In the genomic region with DNA sequence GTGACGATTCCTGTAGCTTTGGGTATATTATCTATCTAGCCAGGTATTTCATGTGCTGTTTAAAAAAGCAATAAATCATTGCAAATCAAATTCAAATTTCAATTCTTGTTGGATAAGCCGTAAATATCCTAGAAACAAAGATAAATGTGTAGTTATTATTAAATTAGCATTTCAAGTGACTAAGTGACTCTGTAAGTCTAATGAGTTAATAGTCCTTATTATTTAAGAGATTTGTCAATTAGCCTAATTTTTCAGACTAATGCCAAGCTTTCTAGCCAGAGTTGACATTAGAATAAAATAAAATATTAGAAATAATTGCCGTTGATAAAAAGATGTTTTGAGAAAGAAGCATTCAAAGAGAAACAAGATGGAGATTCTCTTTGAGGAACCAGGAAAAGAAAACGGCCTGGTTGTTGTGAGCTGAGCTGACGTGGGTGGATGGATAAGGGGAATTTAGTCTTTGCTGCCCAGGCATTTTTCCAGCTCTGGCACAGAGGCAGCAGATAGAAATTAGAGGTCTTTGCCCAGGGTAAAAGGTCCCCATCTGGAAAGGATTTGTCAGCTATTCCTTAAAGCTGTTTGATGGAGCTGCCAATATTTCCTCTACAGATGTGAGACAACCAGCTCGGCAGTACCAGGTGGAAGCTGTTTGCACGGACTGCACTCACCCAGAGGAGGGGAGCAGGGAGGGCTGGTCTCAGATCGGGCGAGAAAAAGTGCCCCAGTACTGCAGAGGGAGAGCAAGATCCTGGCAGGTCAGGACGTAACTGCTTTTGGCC, we compare ENCODE assay signal across 13 cellular contexts.
DNase-seq lines count a peak whose midpoint lies in the region; ATAC-seq and TF ChIP-seq lines count a peak whose summit lies in the region.
"Had no signal": no experiment of that assay in that cellular context is flagged by ENCODE, and none has a peak within 500 bp of the region (broad histone marks: within the 10 kb centered on the region; RNA-seq: fewer than 3 reads in every experiment).

No MANE protein-coding gene starts in this region.

- H4K20me1 ChIP-seq in IMR-90 (ENCODE audit: insufficient read depth, low read length) = no peaks in the 10 kb centered on the region
- no peaks in the 10 kb centered on the region for H4K20me1 ChIP-seq in mammary epithelial cell (ENCODE audit: insufficient read depth, low read length)
- no peaks in the 10 kb centered on the region for H4K20me1 ChIP-seq in hepatocyte (ENCODE audit: insufficient read depth, poor library complexity, severe bottlenecking)

- H3K4me3 ChIP-seq in IMR-90 (ENCODE audit: insufficient read depth, low read depth, low read length) = no peak overlapping the region
- no peak overlapping the region for H3K4me3 ChIP-seq in mammary epithelial cell (replicated peaks in 1 of 3; ENCODE audit: insufficient read depth in 1 of 3, low read depth in 2 of 3, low read length in 3 of 3)
- H3K4me3 ChIP-seq in hepatocyte = no peak overlapping the region
- H3K4me3 ChIP-seq in spleen = no peak overlapping the region

- H3K4me1 ChIP-seq in IMR-90 (ENCODE audit: control insufficient read depth, insufficient read depth, low read length) (peaks cover 4% of the 10 kb centered on the region; the same call in 1 of the 2 replicates), mammary epithelial cell (ENCODE audit: insufficient read depth, low read length) (peaks cover 2% of the 10 kb centered on the region), hepatocyte (ENCODE audit: insufficient read depth) (peaks cover 9% of the 10 kb centered on the region), spleen (no peaks in the 10 kb centered on the region)

- no peaks in the 10 kb centered on the region for H3K9me1 ChIP-seq in IMR-90 (ENCODE audit: insufficient read depth, low read length)

- ATAC-seq in IMR-90 (ENCODE audit: low read depth) (no peak), GM18907 (IDR thresholded peaks at IDR 0.05; ENCODE audit: unreplicated experiment) (no peak)

- TF ChIP-seq CTCF in IMR-90 (conservative IDR thresholded peaks at IDR 0.05; ENCODE audit: low read depth, low read length) = no peak
- TF ChIP-seq CTCF in mammary epithelial cell (conservative IDR thresholded peaks at IDR 0.05 in 1 of 2, IDR thresholded peaks at IDR 0.05 in 1 of 2; ENCODE audit: extremely low read depth in 1 of 2, insufficient read depth in 1 of 2, low read depth in 1 of 2, low read length in 2 of 2) = no peak
- TF ChIP-seq CTCF in hepatocyte (IDR thresholded peaks at IDR 0.05; ENCODE audit: poor library complexity) = no peak
- no peak for TF ChIP-seq CTCF in spleen (IDR thresholded peaks at IDR 0.05 in 8 of 11, conservative IDR thresholded peaks at IDR 0.05 in 3 of 11)
- TF ChIP-seq CTCF in GM10248 (IDR thresholded peaks at IDR 0.05; ENCODE audit: control extremely low read depth, extremely low read depth, low read depth, missing control alignments) = no peak

- no peak overlapping the region for H3K4me2 ChIP-seq in IMR-90 (ENCODE audit: low read depth, low read length)
- no peak overlapping the region for H3K4me2 ChIP-seq in mammary epithelial cell (ENCODE audit: insufficient read depth, low read depth, low read length)
- H3K4me2 ChIP-seq in hepatocyte = no peak overlapping the region

- CTCF ChIA-PET in IMR-90 (lab: Yijun Ruan, JAX) (no interaction called here), mammary epithelial cell (lab: Charles Lee; ENCODE audit: low non-redundant PET) (no interaction called here), GM10248 (lab: Yijun Ruan, JAX) (interaction anchor here (1.0 to 2.9 kb wide), 3 partner anchors 11 to 48 kb away, joined by 3 to 13 read pairs (median 4); no protein-coding TSS in a partner anchor)

- no peak for DNase-seq in IMR-90
- DNase-seq in mammary epithelial cell = no peak
- DNase-seq in hepatocyte (ENCODE audit: low spot score) = no peak
- DNase-seq in spleen = no peak
- DNase-seq in GM10248 (ENCODE audit: extremely low spot score) = no peak
- no peak for DNase-seq in A172 (ENCODE audit: low spot score)
- DNase-seq in activated T-helper 1 cell treated with anti-CD3 and anti-CD28 coated beads, Interleukin-12 subunit alpha, Interleukin-12 subunit beta, Interleukin-2, Interleukin-4 antibody, amounts not matched to agents 30 ng/mL and 10 ng/mL and 1 ng/mL, durations not matched to agents 14 hours and 24 hours and 36 hours (ENCODE audit: low spot score) = no peak
- DNase-seq: activated CD4-positive, alpha-beta T cell treated with anti-CD3 and anti-CD28 coated beads for 4 hours; effector CD4-positive, alpha-beta T cell; NCI-H2081 treated with DMSO at 0.1 percent for 48 hours; posterior cingulate gyrus had no signal

- TF ChIP-seq POLR2A in IMR-90 (IDR thresholded peaks at IDR 0.05; ENCODE audit: low read depth, low read length) (no peak), spleen (IDR thresholded peaks at IDR 0.05) (no peak)

- H3K56ac ChIP-seq in IMR-90 (ENCODE audit: extremely low read depth, insufficient read depth, low read length) = no peak overlapping the region

- H3K4me1 Mint-ChIP-seq in activated T-helper 1 cell treated with anti-CD3 and anti-CD28 coated beads, Interleukin-12 subunit alpha, Interleukin-12 subunit beta, Interleukin-2, Interleukin-4 antibody, amounts not matched to agents 30 ng/mL and 10 ng/mL and 1 ng/mL, durations not matched to agents 14 hours and 24 hours and 36 hours (ENCODE audit: low read depth) = no peaks in the 10 kb centered on the region
- H3K4me1 Mint-ChIP-seq: activated naive CD4-positive, alpha-beta T cell treated with anti-CD3 and anti-CD28 coated beads, Interleukin-2, amount 50 U/mL, for 24 hours had no signal

- H3K9me3 Mint-ChIP-seq in activated T-helper 1 cell treated with anti-CD3 and anti-CD28 coated beads, Interleukin-12 subunit alpha, Interleukin-12 subunit beta, Interleukin-2, Interleukin-4 antibody, amounts not matched to agents 30 ng/mL and 10 ng/mL and 1 ng/mL, durations not matched to agents 14 hours and 24 hours and 36 hours = no peaks in the 10 kb centered on the region
- H3K9me3 Mint-ChIP-seq: activated naive CD4-positive, alpha-beta T cell treated with anti-CD3 and anti-CD28 coated beads, Interleukin-2, amount 50 U/mL, for 24 hours had no signal

- WGBS in IMR-90 (ENCODE audit: extremely low coverage in 2 of 2, insufficient read length in 1 of 2), 2 experiments = 10% methylated on average over 4 of the region's 10 CpGs; no CpG with 5 or more reads in 1 of the 2 experiments
- 36% methylated on average over 10 of the region's 10 CpGs for WGBS in mammary epithelial cell (ENCODE audit: low coverage, missing lambda C conversion rate)
- WGBS in hepatocyte (ENCODE audit: low lambda C conversion rate, missing lambda C conversion rate) = 65% methylated on average over 10 of the region's 10 CpGs
- 73 to 79% (median 77%) methylated on average over 10 of the region's 10 CpGs for WGBS in spleen, 5 donors

- no TSS peak for BruUV-seq in IMR-90 (replicated peaks; lab: Mats Ljungman, UMichigan)
- no TSS peak for BruUV-seq in mammary epithelial cell (replicated peaks; lab: Mats Ljungman, UMichigan)

- peak overlapping the region; percentile 81 for H2AFZ ChIP-seq in IMR-90 (replicated peaks; ENCODE audit: low read length, poor library complexity)
- peak overlapping the region; percentile 57 for H2AFZ ChIP-seq in mammary epithelial cell (ENCODE audit: low read depth, low read length)
- H2AFZ ChIP-seq in hepatocyte = no peak overlapping the region

- H3K18ac ChIP-seq in IMR-90 (ENCODE audit: low read depth, low read length) = no peak overlapping the region

- no peaks in the 10 kb centered on the region for H3K9me2 ChIP-seq in hepatocyte (replicated peaks; ENCODE audit: insufficient read depth)

- H3K27ac ChIP-seq in IMR-90 (ENCODE audit: insufficient read depth, low read length) = no peak overlapping the region
- no peak overlapping the region for H3K27ac ChIP-seq in mammary epithelial cell (ENCODE audit: insufficient read depth, low read depth, low read length)
- H3K27ac ChIP-seq in hepatocyte = peak overlapping the region; percentile 0
- H3K27ac ChIP-seq in spleen = peak overlapping the region in 5 of 8 donors; percentile 10 to 45 (median 34)

- no peak overlapping the region for H2BK20ac ChIP-seq in IMR-90 (ENCODE audit: low read depth, low read length)

- no peak overlapping the region for H4K91ac ChIP-seq in IMR-90 (ENCODE audit: insufficient read depth, low read depth, low read length)

- no peaks in the 10 kb centered on the region for H3K79me1 ChIP-seq in IMR-90 (ENCODE audit: low read depth in 1 of 2, low read length in 2 of 2)

- in situ Hi-C loops in IMR-90 (cut with MboI; ENCODE audit: low sequenced_read_pairs) (no loop called here), mammary epithelial cell (cut with MboI; ENCODE audit: low sequenced_read_pairs in 2 of 2) (no loop called here)

- intact Hi-C loops in IMR-90 (cut with micrococcal nuclease) = no loop called here
- intact Hi-C loops in mammary epithelial cell (cut with micrococcal nuclease) = no loop called here
- intact Hi-C loops in spleen (cut with DNase I; ENCODE audit: low total_unique reads) = no loop called here
- intact Hi-C loops in activated T-helper 1 cell treated with anti-CD3 and anti-CD28 coated beads, Interleukin-12 subunit alpha, Interleukin-12 subunit beta, Interleukin-2, Interleukin-4 antibody, amounts not matched to agents 30 ng/mL and 10 ng/mL and 1 ng/mL, durations not matched to agents 14 hours and 24 hours and 36 hours (cut with micrococcal nuclease) = no loop called here

- no peak overlapping the region for H2BK5ac ChIP-seq in IMR-90 (ENCODE audit: low read depth, low read length, poor library complexity, severe bottlenecking)

- H3K27me3 ChIP-seq in IMR-90 (ENCODE audit: control insufficient read depth, insufficient read depth, low read length) = no peaks in the 10 kb centered on the region
- H3K27me3 ChIP-seq in mammary epithelial cell (ENCODE audit: insufficient read depth, low read length) = no peaks in the 10 kb centered on the region
- no peaks in the 10 kb centered on the region for H3K27me3 ChIP-seq in hepatocyte
- no peaks in the 10 kb centered on the region for H3K27me3 ChIP-seq in spleen (replicated peaks in 1 of 7)

- TF ChIP-seq RAD21 in IMR-90 (IDR thresholded peaks at IDR 0.05; ENCODE audit: low read length) = no peak

- no peak overlapping the region for H3K23ac ChIP-seq in IMR-90 (ENCODE audit: low read depth, low read length)

- peaks cover 2% of the 10 kb centered on the region for H3K9me3 ChIP-seq in IMR-90 (ENCODE audit: control insufficient read depth, insufficient read depth, low read length)
- H3K9me3 ChIP-seq in mammary epithelial cell (replicated peaks; ENCODE audit: insufficient read depth, low read length) = no peaks in the 10 kb centered on the region
- H3K9me3 ChIP-seq in hepatocyte (ENCODE audit: low read depth) = no peaks in the 10 kb centered on the region
- peaks cover 0 to 12% (median 1%) of the 10 kb centered on the region in 8 donors for H3K9me3 ChIP-seq in spleen

- dilution Hi-C loops in IMR-90 (cut with HindIII; ENCODE audit: low sequenced_read_pairs, unreplicated experiment) (no loop called here), mammary epithelial cell (cut with HindIII; ENCODE audit: low sequenced_read_pairs) (no loop called here)

- no peak overlapping the region for H4K8ac ChIP-seq in IMR-90 (ENCODE audit: low read depth in 2 of 2, low read length in 2 of 2)

- no peaks in the 10 kb centered on the region for H3K79me2 ChIP-seq in mammary epithelial cell (ENCODE audit: insufficient read depth, low read length)
- H3K79me2 ChIP-seq in hepatocyte = no peaks in the 10 kb centered on the region

- H3K14ac ChIP-seq in IMR-90 (replicated peaks; ENCODE audit: low read depth, low read length) = no peak overlapping the region

- H3K27me3 Mint-ChIP-seq in activated T-helper 1 cell treated with anti-CD3 and anti-CD28 coated beads, Interleukin-12 subunit alpha, Interleukin-12 subunit beta, Interleukin-2, Interleukin-4 antibody, amounts not matched to agents 30 ng/mL and 10 ng/mL and 1 ng/mL, durations not matched to agents 14 hours and 24 hours and 36 hours (ENCODE audit: insufficient read depth) = peaks cover 3% of the 10 kb centered on the region

- no peak overlapping the region for H3K27ac Mint-ChIP-seq in activated T-helper 1 cell treated with anti-CD3 and anti-CD28 coated beads, Interleukin-12 subunit alpha, Interleukin-12 subunit beta, Interleukin-2, Interleukin-4 antibody, amounts not matched to agents 30 ng/mL and 10 ng/mL and 1 ng/mL, durations not matched to agents 14 hours and 24 hours and 36 hours
- H3K27ac Mint-ChIP-seq: activated naive CD4-positive, alpha-beta T cell treated with anti-CD3 and anti-CD28 coated beads, Interleukin-2, amount 50 U/mL, for 24 hours had no signal

- POLR2A ChIA-PET in IMR-90 (lab: Charles Lee; ENCODE audit: unreplicated experiment) (no interaction called here), GM10248 (lab: Yijun Ruan, JAX) (no interaction called here)

- H2BK120ac ChIP-seq in IMR-90 (ENCODE audit: low read depth, low read length) = no peak overlapping the region

- no peak overlapping the region for H4K5ac ChIP-seq in IMR-90 (ENCODE audit: low read depth, low read length)

- H3K36me3 ChIP-seq in IMR-90 (ENCODE audit: control insufficient read depth, insufficient read depth, low read length) (no peaks in the 10 kb centered on the region), mammary epithelial cell (ENCODE audit: insufficient read depth, low read length) (no peaks in the 10 kb centered on the region), hepatocyte (replicated peaks; ENCODE audit: insufficient read depth, low read depth) (no peaks in the 10 kb centered on the region), spleen (no peaks in the 10 kb centered on the region)

- no peak overlapping the region for H3K9ac ChIP-seq in IMR-90 (ENCODE audit: low read depth, low read length)
- no peak overlapping the region for H3K9ac ChIP-seq in mammary epithelial cell (ENCODE audit: insufficient read depth, low read length)

- H3K36me3 Mint-ChIP-seq in activated T-helper 1 cell treated with anti-CD3 and anti-CD28 coated beads, Interleukin-12 subunit alpha, Interleukin-12 subunit beta, Interleukin-2, Interleukin-4 antibody, amounts not matched to agents 30 ng/mL and 10 ng/mL and 1 ng/mL, durations not matched to agents 14 hours and 24 hours and 36 hours (ENCODE audit: low read depth) = no peaks in the 10 kb centered on the region
- H3K36me3 Mint-ChIP-seq: activated naive CD4-positive, alpha-beta T cell treated with anti-CD3 and anti-CD28 coated beads, Interleukin-2, amount 50 U/mL, for 24 hours had no signal

- no peak overlapping the region for H2AK9ac ChIP-seq in IMR-90 (replicated peaks; ENCODE audit: low read depth, low read length, poor library complexity)

- no peak overlapping the region for H3K4ac ChIP-seq in IMR-90 (ENCODE audit: low read depth, low read length)

- no peak overlapping the region for H2BK15ac ChIP-seq in IMR-90 (ENCODE audit: low read depth, low read length)

- no peak overlapping the region for H3K4me3 Mint-ChIP-seq in activated T-helper 1 cell treated with anti-CD3 and anti-CD28 coated beads, Interleukin-12 subunit alpha, Interleukin-12 subunit beta, Interleukin-2, Interleukin-4 antibody, amounts not matched to agents 30 ng/mL and 10 ng/mL and 1 ng/mL, durations not matched to agents 14 hours and 24 hours and 36 hours
- H3K4me3 Mint-ChIP-seq: activated naive CD4-positive, alpha-beta T cell treated with anti-CD3 and anti-CD28 coated beads, Interleukin-2, amount 50 U/mL, for 24 hours had no signal

- H2AK5ac ChIP-seq in IMR-90 (ENCODE audit: low read depth, low read length) = no peak overlapping the region

Comparison
In these comparisons a context has a peak if more than half of its experiments do, and no peak if none do; other contexts are left out.
1. H3K27ac ChIP-seq: peak in hepatocyte (single experiment) and spleen (5 of 8); none in IMR-90 (single experiment) and mammary epithelial cell (single experiment).